In the genomic region with DNA sequence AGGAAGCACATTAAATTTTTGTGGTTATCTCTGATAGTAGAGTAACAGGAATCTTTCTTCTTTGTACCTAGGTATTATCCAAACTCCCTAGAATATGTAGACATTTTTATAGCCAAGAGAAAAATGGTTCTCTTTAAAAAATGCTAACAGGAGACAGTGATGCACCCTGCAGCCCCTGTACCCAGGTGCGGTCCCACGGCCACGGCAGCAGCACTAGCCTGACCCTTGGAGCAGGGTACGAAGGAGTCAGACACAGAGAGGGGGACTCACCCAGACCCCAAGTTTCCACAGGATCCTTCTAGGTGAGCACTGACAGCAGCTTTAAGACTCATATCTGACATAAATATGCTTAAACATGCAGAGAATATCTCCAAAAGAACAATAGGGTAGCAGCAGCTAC, we compare ENCODE assay signal across 15 cellular contexts.
A peak's percentile ranks its signal among the peaks of the same experiment; 100 is the strongest.
DNase-seq lines count a peak whose midpoint lies in the region; ATAC-seq and TF ChIP-seq lines count a peak whose summit lies in the region.
"Had no signal": no experiment of that assay in that cellular context is flagged by ENCODE, and none has a peak within 500 bp of the region (broad histone marks: within the 10 kb centered on the region; RNA-seq: fewer than 3 reads in every experiment).

No MANE protein-coding gene starts in this region.

- H3K4me3 ChIP-seq in BLaER1 (no peak overlapping the region), OCI-LY7 (ENCODE audit: low read depth, low read length, poor library complexity, severe bottlenecking) (peak overlapping the region; percentile 45)
- H3K4me3 ChIP-seq: GM23338 had no signal

- no peak overlapping the region for H3K4me3 Mint-ChIP-seq in CD4-positive, alpha-beta T cell
- no peak overlapping the region for H3K4me3 Mint-ChIP-seq in memory B cell
- H3K4me3 Mint-ChIP-seq: CD8-positive, alpha-beta memory T cell; GM23338 had no signal

- BruUV-seq in OCI-LY7 (replicated peaks; lab: Mats Ljungman, UMichigan): no TSS peak

- H3K27ac Mint-ChIP-seq in CD4-positive, alpha-beta T cell: peak overlapping the region; percentile 40
- H3K27ac Mint-ChIP-seq in memory B cell: peak overlapping the region; percentile 15

- H3K9ac ChIP-seq in BLaER1: no peak overlapping the region

- CTCF ChIA-PET in CD4-positive, alpha-beta T cell (lab: Charles Lee): interaction anchor here (0.7 kb wide), 1 partner anchor 38 kb away, joined by 3 read pairs; no protein-coding TSS in a partner anchor
- CTCF ChIA-PET in OCI-LY7 (lab: Charles Lee; ENCODE audit: unreplicated experiment): interaction anchor here (1.1 kb wide), 1 partner anchor 45 kb away, joined by 3 read pairs; no protein-coding TSS in a partner anchor

- ATAC-seq in CD4-positive, alpha-beta T cell (ENCODE audit: poor library complexity): no peak
- no peak for ATAC-seq in memory B cell (ENCODE audit: low read depth)

- no peak for DNase-seq in CD4-positive, alpha-beta T cell
- DNase-seq in OCI-LY7 (ENCODE audit: low spot score) (no peak), memory B cell (ENCODE audit: low spot score in 2 of 2) (no peak), COLO829 (ENCODE audit: low spot score) (no peak), RPMI8226 (no peak)
- DNase-seq in effector CD8-positive, alpha-beta T cell (lab: John Stamatoyannopoulos, UW): no peak
- DNase-seq: ACHN; BE2C; Caco-2; CD8-positive, alpha-beta memory T cell; GDM1; HCEC 1CT had no signal

- no peak overlapping the region for H2AFZ ChIP-seq in OCI-LY7 (ENCODE audit: low read length)
- H2AFZ ChIP-seq: GM23338 had no signal

- no peaks in the 10 kb centered on the region for H3K9me2 ChIP-seq in OCI-LY7 (ENCODE audit: insufficient read depth, low read length)

- H3K79me2 ChIP-seq in OCI-LY7 (ENCODE audit: insufficient read depth, low read depth, low read length): peaks cover 32% of the 10 kb centered on the region; the same call in 1 of the 2 replicates

- intact Hi-C loops in CD4-positive, alpha-beta T cell (cut with DNase I, micrococcal nuclease): loop anchor here in 1 of 2 experiments (5.0 kb wide), 1 partner anchor 47 kb away; no protein-coding TSS in a partner anchor
- intact Hi-C loops in OCI-LY7 (cut with micrococcal nuclease; ENCODE audit: unreplicated experiment): no loop called here

- peaks cover 52% of the 10 kb centered on the region for H3K4me1 Mint-ChIP-seq in CD4-positive, alpha-beta T cell (ENCODE audit: low read depth)
- H3K4me1 Mint-ChIP-seq in memory B cell: peaks cover 21% of the 10 kb centered on the region

- H3K27ac ChIP-seq in BLaER1 (no peak overlapping the region; the same call in 1 of the 2 replicates), OCI-LY7 (ENCODE audit: low read depth, low read length, poor library complexity, severe bottlenecking) (peak overlapping the region; percentile 83)
- no peak overlapping the region for H3K27ac ChIP-seq in CD4-positive, alpha-beta T cell (ENCODE audit: low read depth, low read length)
- H3K27ac ChIP-seq: C4-2B had no signal

- no peaks in the 10 kb centered on the region for H3K27me3 ChIP-seq in BLaER1
- H3K27me3 ChIP-seq in CD4-positive, alpha-beta T cell (ENCODE audit: control insufficient read depth, insufficient read depth, low read length): no peaks in the 10 kb centered on the region
- H3K27me3 ChIP-seq: BE2C had no signal

- H4K20me1 ChIP-seq in BLaER1 (peaks cover 80% of the 10 kb centered on the region), OCI-LY7 (ENCODE audit: insufficient read depth, low read length) (no peaks in the 10 kb centered on the region)

- peaks cover 63% of the 10 kb centered on the region for H3K36me3 Mint-ChIP-seq in CD4-positive, alpha-beta T cell (ENCODE audit: low read depth)
- H3K36me3 Mint-ChIP-seq in memory B cell: peaks cover 25% of the 10 kb centered on the region

- no peak for TF ChIP-seq CTCF in CD4-positive, alpha-beta T cell (IDR thresholded peaks at IDR 0.05)
- TF ChIP-seq CTCF in OCI-LY7 (conservative IDR thresholded peaks at IDR 0.05; ENCODE audit: low read length): no peak

- H3K9me3 Mint-ChIP-seq in CD4-positive, alpha-beta T cell: no peaks in the 10 kb centered on the region
- H3K9me3 Mint-ChIP-seq in memory B cell: no peaks in the 10 kb centered on the region
- H3K9me3 Mint-ChIP-seq: CD8-positive, alpha-beta memory T cell; GM23338 had no signal

- peak overlapping the region; percentile 69; the same call in 1 of the 2 replicates for H3K4me2 ChIP-seq in BLaER1
- H3K4me2 ChIP-seq in OCI-LY7 (ENCODE audit: low read length): peak overlapping the region; percentile 71
- H3K4me2 ChIP-seq: GM23338 had no signal

- POLR2A ChIA-PET in CD4-positive, alpha-beta T cell (lab: Charles Lee): no interaction called here
- POLR2A ChIA-PET in OCI-LY7 (lab: Charles Lee): interaction anchor here (0.7 to 0.8 kb wide), 3 partner anchors 9 to 331 kb away, joined by 3 to 4 read pairs (median 3); no protein-coding TSS in a partner anchor

- H3K36me3 ChIP-seq in BLaER1 (peaks cover 64% of the 10 kb centered on the region), OCI-LY7 (ENCODE audit: insufficient read depth, low read length) (peaks cover 61% of the 10 kb centered on the region)

- no peaks in the 10 kb centered on the region for H3K27me3 Mint-ChIP-seq in CD4-positive, alpha-beta T cell
- no peaks in the 10 kb centered on the region for H3K27me3 Mint-ChIP-seq in memory B cell
- H3K27me3 Mint-ChIP-seq: CD8-positive, alpha-beta memory T cell had no signal

- peaks cover 4% of the 10 kb centered on the region; the same call in 1 of the 2 replicates for H3K9me3 ChIP-seq in BLaER1
- H3K9me3 ChIP-seq in CD4-positive, alpha-beta T cell (ENCODE audit: control insufficient read depth, low read length): no peaks in the 10 kb centered on the region
- H3K9me3 ChIP-seq in OCI-LY7 (ENCODE audit: low read length): no peaks in the 10 kb centered on the region
- H3K9me3 ChIP-seq: Caco-2 had no signal

- H3K4me1 ChIP-seq in BLaER1 (peaks cover 39% of the 10 kb centered on the region), OCI-LY7 (ENCODE audit: insufficient read depth, low read length, poor library complexity, severe bottlenecking) (peaks cover 57% of the 10 kb centered on the region)
- H3K4me1 ChIP-seq: BE2C, Caco-2 had no signal
